Comparison of ENCODE assay signal across 11 cellular contexts in the genomic region with DNA sequence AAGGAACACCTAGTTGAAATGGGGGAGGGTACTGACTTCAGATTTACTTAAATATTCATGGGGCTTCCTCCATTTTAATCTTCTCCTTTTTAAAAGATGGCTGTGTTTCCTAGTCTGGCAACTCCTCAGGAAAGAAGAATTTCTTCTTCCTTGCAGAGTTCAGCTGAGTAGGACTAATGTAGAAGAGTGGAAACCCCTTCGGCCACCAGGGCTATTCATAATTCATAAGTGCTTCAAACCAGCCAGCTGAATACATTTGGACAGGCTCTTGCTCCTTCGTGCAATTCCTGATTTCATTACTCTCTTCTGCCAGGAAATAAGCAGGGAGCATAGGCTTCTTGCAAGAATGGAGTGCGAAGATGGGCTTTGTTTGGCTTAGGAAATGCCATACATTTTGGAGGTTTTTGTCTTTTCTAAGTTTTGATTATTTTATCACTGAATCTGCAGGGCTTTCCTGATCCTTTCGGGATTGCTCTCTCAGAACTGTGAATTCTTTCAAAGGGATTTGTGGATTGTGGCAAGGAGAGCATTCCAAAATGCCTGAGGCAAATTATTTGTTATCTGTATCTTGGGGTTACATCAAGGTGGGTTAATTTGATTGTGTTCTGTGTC.
DNase-seq lines count a peak whose midpoint lies in the region; ATAC-seq and TF ChIP-seq lines count a peak whose summit lies in the region.
"Had no signal": no experiment of that assay in that cellular context is flagged by ENCODE, and none has a peak within 500 bp of the region (broad histone marks: within the 10 kb centered on the region; RNA-seq: fewer than 3 reads in every experiment).

No MANE protein-coding gene starts in this region.

- H3K9ac ChIP-seq in ES-I3 (ENCODE audit: low read depth, low read length) = peak overlapping the region; percentile 49

- H3K4me1 ChIP-seq in ES-I3 (ENCODE audit: insufficient read depth, low read length) (peaks cover 61% of the 10 kb centered on the region), neutrophil (ENCODE audit: control insufficient read depth in 1 of 2, insufficient read depth in 1 of 2, low read depth in 1 of 2, low read length in 1 of 2) (peaks cover 22 to 44% of the 10 kb centered on the region in 2 experiments)
- H3K4me1 ChIP-seq: foreskin keratinocyte had no signal

- TF ChIP-seq CTCF in fibroblast of pulmonary artery (IDR thresholded peaks at IDR 0.05; ENCODE audit: low read length, missing control alignments) = no peak
- no peak for TF ChIP-seq CTCF in neutrophil (IDR thresholded peaks at IDR 0.05)

- peak overlapping the region; percentile 18 for H3K4me3 ChIP-seq in fibroblast of pulmonary artery (replicated peaks; ENCODE audit: low read depth, low read length)
- no peak overlapping the region for H3K4me3 ChIP-seq in neutrophil (ENCODE audit: low read depth in 1 of 2, low read length in 1 of 2)

- DNase-seq in SK-MEL-5 (ENCODE audit: low read depth, low spot score) (peak; percentile 85), fibroblast of pulmonary artery (ENCODE audit: low read depth) (peak; percentile 75), GF-D8 (lab: John Stamatoyannopoulos, UW) (no peak), NCI-H1694 treated with DMSO at 0.1 percent for 48 hours (lab: John Stamatoyannopoulos, UW) (no peak), ACHN (no peak)
- DNase-seq: activated effector memory CD4-positive, alpha-beta T cell treated with Interleukin-2 at 50 U/mL for 16 hours; foreskin keratinocyte; T-helper 9 cell had no signal

- H3K27me3 ChIP-seq in neutrophil = no peaks in the 10 kb centered on the region

- in situ Hi-C loops in SK-MEL-5 (cut with HindIII; ENCODE audit: low pct_unique_long_range_greater_than_20kb, low sequenced_read_pairs) (no loop called here), ACHN (cut with HindIII; ENCODE audit: low pct_ligation_motif_present, low pct_unique_long_range_greater_than_20kb, low sequenced_read_pairs) (no loop called here)

- no peak for ATAC-seq in HG02623 (IDR thresholded peaks at IDR 0.05; ENCODE audit: unreplicated experiment)
- ATAC-seq: foreskin keratinocyte had no signal

- H3K9me3 ChIP-seq in ES-I3 (ENCODE audit: control insufficient read depth, insufficient read depth, low read length) (no peaks in the 10 kb centered on the region), neutrophil (no peaks in the 10 kb centered on the region)

- H3K27ac ChIP-seq in neutrophil = peak overlapping the region; percentile 11
- H3K27ac ChIP-seq: foreskin keratinocyte had no signal

- H3K36me3 ChIP-seq in ES-I3 (ENCODE audit: insufficient read depth, low read length) (no peaks in the 10 kb centered on the region; the same call in 1 of the 2 replicates), neutrophil (peaks cover 33% of the 10 kb centered on the region)

Comparison
In these comparisons a context has a peak if more than half of its experiments do, and no peak if none do; other contexts are left out.
1. DNase-seq: peak in SK-MEL-5 (single experiment) and fibroblast of pulmonary artery (single experiment); none in GF-D8 (single experiment), NCI-H1694 treated with DMSO at 0.1 percent for 48 hours (single experiment) and ACHN (single experiment).